9 cellular contexts compared by ENCODE assay signal in the genomic region with DNA sequence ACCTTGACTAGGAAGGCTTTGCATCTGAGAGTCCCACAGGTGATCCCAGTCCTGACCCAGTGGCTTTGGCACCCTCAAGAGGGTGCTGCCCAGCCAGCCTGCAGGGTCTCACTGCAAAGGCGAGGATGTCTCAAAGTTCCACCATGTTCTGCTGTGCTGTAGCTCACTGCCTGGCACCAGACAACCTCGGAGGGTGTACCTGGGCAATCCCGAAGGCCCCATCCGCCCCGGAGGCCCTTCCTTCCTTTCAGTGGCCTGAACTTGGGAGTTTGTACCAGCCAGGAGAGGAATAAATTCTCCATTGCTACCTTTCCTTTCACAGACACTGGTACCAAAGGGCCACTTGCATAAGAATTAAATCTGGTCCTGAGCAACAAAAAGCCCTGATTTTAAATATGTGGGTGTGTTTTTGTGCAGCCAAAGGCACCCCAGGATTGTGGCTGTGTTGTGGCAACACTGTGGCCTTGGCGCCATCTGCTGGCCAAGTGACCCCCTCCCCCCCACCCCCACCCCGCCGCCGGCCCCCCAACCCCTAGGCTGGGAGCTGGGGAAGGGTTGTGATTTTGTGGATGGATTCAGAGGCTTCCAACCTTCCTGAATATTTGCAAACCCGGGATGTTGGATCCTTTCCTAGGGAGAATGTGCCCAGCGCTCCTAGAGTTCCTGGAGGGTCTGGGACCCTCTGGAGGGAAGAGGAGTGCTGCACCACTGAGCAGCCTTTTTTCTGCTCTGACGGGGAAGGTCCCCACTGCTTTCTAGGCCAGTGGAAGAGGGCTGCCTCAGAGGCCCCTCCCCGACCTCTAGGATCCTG. TPM values are rescaled to one million over a fixed set of nuclear protein-coding genes. Genes with fewer than 3 reads are reported as not detected.
DNase-seq lines count a peak whose midpoint lies in the region; ATAC-seq and TF ChIP-seq lines count a peak whose summit lies in the region.
"Had no signal": no experiment of that assay in that cellular context is flagged by ENCODE, and none has a peak within 500 bp of the region (broad histone marks: within the 10 kb centered on the region; RNA-seq: fewer than 3 reads in every experiment).

No MANE protein-coding gene starts in this region.

- TF ChIP-seq POLR2A in GM18505 (IDR thresholded peaks at IDR 0.05; ENCODE audit: borderline replicate concordance, extremely low read depth, insufficient read depth, insufficient read length), result no peak

- peaks cover 6% of the 10 kb centered on the region for H3K27me3 Mint-ChIP-seq in CD4-positive, CD25-positive, alpha-beta regulatory T cell
- H3K27me3 Mint-ChIP-seq in activated naive CD4-positive, alpha-beta T cell treated with anti-CD3 and anti-CD28 coated beads, Interleukin-2, amount 10 ng/mL, durations not matched to agents 7 days and 5 days, result peaks cover 37% of the 10 kb centered on the region
- H3K27me3 Mint-ChIP-seq: activated naive CD8-positive, alpha-beta T cell had no signal

- no peaks in the 10 kb centered on the region for H3K36me3 ChIP-seq in CD4-positive, CD25-positive, alpha-beta regulatory T cell (ENCODE audit: control insufficient read depth, insufficient read depth, low read length)
- H3K36me3 ChIP-seq in Karpas-422 (ENCODE audit: insufficient read depth, low read length) (no peaks in the 10 kb centered on the region), left lung (no peaks in the 10 kb centered on the region)

- no peaks in the 10 kb centered on the region for H3K27me3 ChIP-seq in CD4-positive, CD25-positive, alpha-beta regulatory T cell (ENCODE audit: control insufficient read depth, insufficient read depth, low read length)
- H3K27me3 ChIP-seq in Karpas-422 (ENCODE audit: low read length) (no peaks in the 10 kb centered on the region), left lung (no peaks in the 10 kb centered on the region)

- no peak overlapping the region for H2AFZ ChIP-seq in Karpas-422 (ENCODE audit: low read length)

- no peaks in the 10 kb centered on the region for H3K4me1 ChIP-seq in CD4-positive, CD25-positive, alpha-beta regulatory T cell (ENCODE audit: control insufficient read depth, insufficient read depth, low read length, poor library complexity, severe bottlenecking)
- H3K4me1 ChIP-seq in Karpas-422 (ENCODE audit: low read length) (peaks cover 1% of the 10 kb centered on the region; the same call in 1 of the 2 replicates), left lung (peaks cover 0 to 29% of the 10 kb centered on the region in 2 donors)

- no peak overlapping the region for H3K27ac ChIP-seq in CD4-positive, CD25-positive, alpha-beta regulatory T cell (ENCODE audit: insufficient read depth, low read length, poor library complexity, severe bottlenecking)
- H3K27ac ChIP-seq in Karpas-422 (ENCODE audit: low read length), result no peak overlapping the region
- H3K27ac ChIP-seq in left lung, result peak overlapping the region in 1 of 2 donors; percentile 14

- CTCF ChIA-PET in activated naive CD4-positive, alpha-beta T cell treated with anti-CD3 and anti-CD28 coated beads, Interleukin-2, amount 10 ng/mL, durations not matched to agents 7 days and 5 days (lab: Charles Lee), result interaction anchor here (1.5 kb wide), 1 partner anchor 448 kb away, joined by 3 read pairs; no protein-coding TSS in a partner anchor

- no peak overlapping the region for H3K9ac ChIP-seq in Karpas-422 (ENCODE audit: low read length)

- no peaks in the 10 kb centered on the region for H3K4me1 Mint-ChIP-seq in CD4-positive, CD25-positive, alpha-beta regulatory T cell
- no peaks in the 10 kb centered on the region for H3K4me1 Mint-ChIP-seq in activated naive CD4-positive, alpha-beta T cell treated with anti-CD3 and anti-CD28 coated beads, Interleukin-2, amount 10 ng/mL, durations not matched to agents 7 days and 5 days

- no peaks in the 10 kb centered on the region for H3K9me3 ChIP-seq in CD4-positive, CD25-positive, alpha-beta regulatory T cell (ENCODE audit: control insufficient read depth in 2 of 2, low read length in 2 of 2)
- H3K9me3 ChIP-seq in Karpas-422 (ENCODE audit: low read length) (no peaks in the 10 kb centered on the region), left lung (no peaks in the 10 kb centered on the region)

- H4K20me1 ChIP-seq in Karpas-422 (ENCODE audit: insufficient read depth, low read depth, low read length), result no peaks in the 10 kb centered on the region

- H3K4me3 ChIP-seq in CD4-positive, CD25-positive, alpha-beta regulatory T cell (ENCODE audit: low read depth, low read length), result no peak overlapping the region
- H3K4me3 ChIP-seq in Karpas-422 (ENCODE audit: low read length) (no peak overlapping the region), left lung (no peak overlapping the region)

- no peak overlapping the region for H3K4me3 Mint-ChIP-seq in CD4-positive, CD25-positive, alpha-beta regulatory T cell
- H3K4me3 Mint-ChIP-seq in activated naive CD4-positive, alpha-beta T cell treated with anti-CD3 and anti-CD28 coated beads, Interleukin-2, amount 10 ng/mL, durations not matched to agents 7 days and 5 days, result no peak overlapping the region
- H3K4me3 Mint-ChIP-seq: activated naive CD8-positive, alpha-beta T cell had no signal

- intact Hi-C loops in left lung (cut with DNase I), result no loop called here

- no peak overlapping the region for H3K27ac Mint-ChIP-seq in CD4-positive, CD25-positive, alpha-beta regulatory T cell
- no peak overlapping the region for H3K27ac Mint-ChIP-seq in activated naive CD4-positive, alpha-beta T cell treated with anti-CD3 and anti-CD28 coated beads, Interleukin-2, amount 10 ng/mL, durations not matched to agents 7 days and 5 days
- H3K27ac Mint-ChIP-seq: activated naive CD8-positive, alpha-beta T cell had no signal

- DNase-seq in CD4-positive, CD25-positive, alpha-beta regulatory T cell, result peak; percentile 11 to 36 (median 25)
- peak; percentile 80 for DNase-seq in Karpas-422
- peak; percentile 59 for DNase-seq in activated naive CD4-positive, alpha-beta T cell treated with anti-CD3 and anti-CD28 coated beads, Interleukin-2, amount 10 ng/mL, durations not matched to agents 7 days and 5 days
- no peak for DNase-seq in left lung
- no peak for DNase-seq in Ammon's horn (ENCODE audit: low spot score)

- H3K36me3 Mint-ChIP-seq in CD4-positive, CD25-positive, alpha-beta regulatory T cell, result no peaks in the 10 kb centered on the region
- no peaks in the 10 kb centered on the region for H3K36me3 Mint-ChIP-seq in activated naive CD4-positive, alpha-beta T cell treated with anti-CD3 and anti-CD28 coated beads, Interleukin-2, amount 10 ng/mL, durations not matched to agents 7 days and 5 days
- H3K36me3 Mint-ChIP-seq: activated naive CD8-positive, alpha-beta T cell had no signal

- TF ChIP-seq CTCF in left lung (IDR thresholded peaks at IDR 0.05), result peak; percentile 29 to 53

- no peak overlapping the region for H3K4me2 ChIP-seq in Karpas-422 (ENCODE audit: low read depth, low read length, poor library complexity, severe bottlenecking)

- ATAC-seq in CD4-positive, CD25-positive, alpha-beta regulatory T cell (ENCODE audit: low read depth in 2 of 2), result peak in 1 of 2 donors; percentile 31
- ATAC-seq in left lung (peak; percentile 66), GM18498 (IDR thresholded peaks at IDR 0.05; ENCODE audit: unreplicated experiment) (no peak), GM21526 (IDR thresholded peaks at IDR 0.05; ENCODE audit: low FRiP score, unreplicated experiment) (no peak), GM18505 (IDR thresholded peaks at IDR 0.05; ENCODE audit: unreplicated experiment) (no peak)

- H3K9me3 Mint-ChIP-seq in CD4-positive, CD25-positive, alpha-beta regulatory T cell, result no peaks in the 10 kb centered on the region
- H3K9me3 Mint-ChIP-seq in activated naive CD4-positive, alpha-beta T cell treated with anti-CD3 and anti-CD28 coated beads, Interleukin-2, amount 10 ng/mL, durations not matched to agents 7 days and 5 days, result no peaks in the 10 kb centered on the region

- H3K9me2 ChIP-seq in Karpas-422 (replicated peaks; ENCODE audit: insufficient read depth, low read length), result no peaks in the 10 kb centered on the region

- no peaks in the 10 kb centered on the region for H3K79me2 ChIP-seq in Karpas-422 (ENCODE audit: low read length)

RNA-seq across cellular contexts. Expression of a gene that starts 9.7 kb away (rescaled TPM):
- total RNA-seq in CD4-positive, CD25-positive, alpha-beta regulatory T cell, result 54.2 TPM
- polyA plus RNA-seq in CD4-positive, CD25-positive, alpha-beta regulatory T cell, result 1 to 10 TPM; 1.0 to 4.3 (median 2.2) TPM
- 7.9 and 25.5 TPM in 2 replicates for total RNA-seq in Karpas-422 (2014; rRNA removed; shearing (Covaris generic); ENCODE audit: low replicate concordance)
- 10 to 100 TPM; 42.1 to 53.5 TPM for total RNA-seq in left lung

Comparison
In these comparisons a context has a peak if more than half of its experiments do, and no peak if none do; other contexts are left out.
1. DNase-seq: peak in CD4-positive, CD25-positive, alpha-beta regulatory T cell (3 of 3), Karpas-422 (single experiment) and activated naive CD4-positive, alpha-beta T cell treated with anti-CD3 and anti-CD28 coated beads, Interleukin-2, amount 10 ng/mL, durations not matched to agents 7 days and 5 days (single experiment); none in left lung (0 of 2) and Ammon's horn (single experiment).